ENCODE assay signal across 1 cellular context in the genomic region with DNA sequence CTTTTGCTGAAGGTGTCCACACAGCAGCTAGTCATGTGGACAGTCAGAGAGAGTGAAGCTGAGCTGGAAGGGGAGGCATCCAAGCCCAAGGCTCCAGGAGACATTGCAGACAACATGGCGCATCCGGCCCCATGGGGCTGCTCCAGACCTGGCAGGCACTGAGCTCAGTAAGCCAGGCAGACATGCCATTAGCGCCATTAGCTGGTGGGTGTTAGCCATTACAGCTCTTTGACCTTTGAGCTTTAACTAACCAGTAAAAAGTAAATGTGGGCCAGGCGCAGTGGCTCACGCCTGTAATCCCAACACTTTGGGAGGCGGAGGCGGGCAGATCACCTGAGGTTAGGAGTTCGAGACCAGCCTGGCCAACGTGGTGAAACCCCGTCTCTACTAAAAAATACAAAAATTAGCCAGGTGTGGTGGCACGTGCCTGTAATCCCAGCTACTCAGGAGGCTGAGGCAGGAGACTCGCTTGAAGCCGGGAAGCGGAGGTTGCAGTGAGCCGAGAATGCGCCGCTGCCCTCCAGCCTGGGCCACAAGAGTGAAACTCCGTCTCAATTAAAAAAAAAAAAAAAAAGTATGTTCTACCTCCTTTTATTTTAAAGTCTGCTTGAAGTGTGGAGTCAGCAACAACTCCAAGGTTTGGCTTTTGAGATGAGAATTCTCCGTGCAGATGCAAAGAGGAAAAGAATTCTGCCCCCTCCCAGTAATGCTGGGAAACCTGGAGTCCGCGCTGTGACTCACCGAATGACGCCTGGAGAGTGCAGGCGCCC.
TF ChIP-seq lines count a peak whose summit lies in the region.

No MANE protein-coding gene starts in this region.

TF ChIP-seq in IMR-90, 13 proteins besides CTCF, POLR2A, EP300 and RAD21 (continued from another document):
- TF ChIP-seq CEBPB (IDR thresholded peaks at IDR 0.05; ENCODE audit: low read depth, low read length), result no peak
